18 cellular contexts compared by ENCODE assay signal in genomic region chr2:28644760-28645159, GRCh38.
DNase-seq lines count a peak whose midpoint lies in the region; ATAC-seq and TF ChIP-seq lines count a peak whose summit lies in the region.
"Had no signal": no experiment of that assay in that cellular context is flagged by ENCODE, and none has a peak within 500 bp of the region (broad histone marks: within the 10 kb centered on the region; RNA-seq: fewer than 3 reads in every experiment).

No MANE protein-coding gene starts in this region.

- H3K36me3 ChIP-seq in lower lobe of right lung (no peaks in the 10 kb centered on the region), testis (ENCODE audit: low read depth, missing control alignments) (no peaks in the 10 kb centered on the region)

- H3K4me3 Mint-ChIP-seq in activated CD4-positive, alpha-beta T cell treated with anti-CD3 and anti-CD28 coated beads for 36 hours = no peak overlapping the region
- no peak overlapping the region for H3K4me3 Mint-ChIP-seq in stimulated activated memory B cell treated with anti-CD40 and anti-IgM and Interleukin-4, amounts not matched to agents 10 μg/mL and 1 μg/mL and 100 μg/mL, for 72 hours
- no peak overlapping the region for H3K4me3 Mint-ChIP-seq in activated T-cell treated with anti-CD3 and anti-CD28 coated beads, Interleukin-2, amount 50 U/mL, for 72 hours
- H3K4me3 Mint-ChIP-seq: activated CD8-positive, alpha-beta T cell treated with anti-CD3 and anti-CD28 coated beads for 36 hours; activated T-helper 1 cell treated with anti-CD3 and anti-CD28 coated beads, Interleukin-12 subunit alpha, Interleukin-12 subunit beta, Interleukin-2, Interleukin-4 antibody, amounts not matched to agents 30 ng/mL and 10 ng/mL and 1 ng/mL, durations not matched to agents 14 hours and 24 hours and 36 hours; T-cell had no signal

- H3K4me3 ChIP-seq in coronary artery (no peak overlapping the region), lower lobe of right lung (no peak overlapping the region), testis (no peak overlapping the region)

- H3K27me3 ChIP-seq in lower lobe of right lung (ENCODE audit: low read depth) (no peaks in the 10 kb centered on the region), testis (no peaks in the 10 kb centered on the region)

- peak overlapping the region; percentile 74 to 86 for H3K27ac ChIP-seq in coronary artery
- H3K27ac ChIP-seq in lower lobe of right lung = peak overlapping the region; percentile 51
- peak overlapping the region; percentile 75 for H3K27ac ChIP-seq in testis
- H3K27ac ChIP-seq: VCaP had no signal

- H3K4me1 ChIP-seq in lower lobe of right lung = peaks cover 5% of the 10 kb centered on the region
- peaks cover 46% of the 10 kb centered on the region for H3K4me1 ChIP-seq in testis

- intact Hi-C loops in lower lobe of right lung (cut with DNase I) = no loop called here
- intact Hi-C loops in testis (cut with DNase I; ENCODE audit: low total_unique reads) = no loop called here
- intact Hi-C loops in activated CD4-positive, alpha-beta T cell treated with anti-CD3 and anti-CD28 coated beads for 36 hours (cut with DNase I, micrococcal nuclease) = no loop called here

- DNase-seq in M059J (ENCODE audit: low read depth) = peak; percentile 58
- peak; percentile 71 for DNase-seq in coronary artery (ENCODE audit: low spot score)
- no peak for DNase-seq in lower lobe of right lung
- DNase-seq in testis = no peak
- no peak for DNase-seq in activated CD4-positive, alpha-beta T cell treated with anti-CD3 and anti-CD28 coated beads for 36 hours
- no peak for DNase-seq in activated T-cell treated with anti-CD3 and anti-CD28 coated beads, Interleukin-2, amount 50 U/mL, for 72 hours
- DNase-seq: activated CD8-positive, alpha-beta T cell treated with anti-CD3 and anti-CD28 coated beads for 36 hours; Kasumi-1; NCI-H1694; NCI-H524 treated with DMSO at 0.1 percent for 48 hours; posterior cingulate gyrus; stimulated activated CD4-positive, alpha-beta T cell treated with anti-CD3 and anti-CD28 coated beads, Interleukin-12 subunit alpha, Interleukin-12 subunit beta, amount 100 ng/mL, for 4 hours; stimulated activated naive CD8-positive, alpha-beta T cell treated with anti-CD3 and anti-CD28 coated beads, Interleukin-15, Interleukin-2, amounts not matched to agents 100 U/mL and 50 U/mL, for 24 hours; T-cell had no signal

- H3K9me3 ChIP-seq in lower lobe of right lung (no peaks in the 10 kb centered on the region), testis (no peaks in the 10 kb centered on the region)

- H3K4me1 Mint-ChIP-seq in activated CD4-positive, alpha-beta T cell treated with anti-CD3 and anti-CD28 coated beads for 36 hours = peaks cover 24% of the 10 kb centered on the region
- H3K4me1 Mint-ChIP-seq in stimulated activated memory B cell treated with anti-CD40 and anti-IgM and Interleukin-4, amounts not matched to agents 10 μg/mL and 1 μg/mL and 100 μg/mL, for 72 hours = peaks cover 18% of the 10 kb centered on the region
- H3K4me1 Mint-ChIP-seq in activated T-cell treated with anti-CD3 and anti-CD28 coated beads, Interleukin-2, amount 50 U/mL, for 72 hours (ENCODE audit: low read depth) = peaks cover 30% of the 10 kb centered on the region

- ATAC-seq in lower lobe of right lung (no peak), GM19455 (IDR thresholded peaks at IDR 0.05; ENCODE audit: unreplicated experiment) (no peak)
- no peak for ATAC-seq in activated CD4-positive, alpha-beta T cell treated with anti-CD3 and anti-CD28 coated beads for 36 hours
- no peak for ATAC-seq in stimulated activated memory B cell treated with anti-CD40 and anti-IgM and Interleukin-4, amounts not matched to agents 10 μg/mL and 1 μg/mL and 100 μg/mL, for 72 hours
- no peak for ATAC-seq in activated T-cell treated with anti-CD3 and anti-CD28 coated beads, Interleukin-2, amount 50 U/mL, for 72 hours (replicated peaks in 1 of 2)
- ATAC-seq: activated CD8-positive, alpha-beta T cell treated with anti-CD3 and anti-CD28 coated beads for 36 hours; stimulated activated naive CD8-positive, alpha-beta T cell treated with anti-CD3 and anti-CD28 coated beads, Interleukin-15, Interleukin-2, amounts not matched to agents 100 U/mL and 50 U/mL, for 24 hours; T-cell had no signal

- H3K9me3 Mint-ChIP-seq in activated CD4-positive, alpha-beta T cell treated with anti-CD3 and anti-CD28 coated beads for 36 hours (ENCODE audit: low read depth) = no peaks in the 10 kb centered on the region
- H3K9me3 Mint-ChIP-seq in stimulated activated memory B cell treated with anti-CD40 and anti-IgM and Interleukin-4, amounts not matched to agents 10 μg/mL and 1 μg/mL and 100 μg/mL, for 72 hours = no peaks in the 10 kb centered on the region
- no peaks in the 10 kb centered on the region for H3K9me3 Mint-ChIP-seq in activated T-cell treated with anti-CD3 and anti-CD28 coated beads, Interleukin-2, amount 50 U/mL, for 72 hours
- H3K9me3 Mint-ChIP-seq: activated CD8-positive, alpha-beta T cell treated with anti-CD3 and anti-CD28 coated beads for 36 hours; activated T-helper 1 cell treated with anti-CD3 and anti-CD28 coated beads, Interleukin-12 subunit alpha, Interleukin-12 subunit beta, Interleukin-2, Interleukin-4 antibody, amounts not matched to agents 30 ng/mL and 10 ng/mL and 1 ng/mL, durations not matched to agents 14 hours and 24 hours and 36 hours; T-cell had no signal

- CTCF ChIA-PET in activated CD4-positive, alpha-beta T cell treated with anti-CD3 and anti-CD28 coated beads for 36 hours (lab: Charles Lee) = interaction anchor here (0.6 kb wide), 1 partner anchor 264 kb away, joined by 3 read pairs; no protein-coding TSS in a partner anchor

- no peak for TF ChIP-seq CTCF in coronary artery (IDR thresholded peaks at IDR 0.05)
- TF ChIP-seq CTCF in lower lobe of right lung (IDR thresholded peaks at IDR 0.05) = no peak
- TF ChIP-seq CTCF in testis (IDR thresholded peaks at IDR 0.05) = no peak

- H3K27me3 Mint-ChIP-seq in activated CD4-positive, alpha-beta T cell treated with anti-CD3 and anti-CD28 coated beads for 36 hours = no peaks in the 10 kb centered on the region
- no peaks in the 10 kb centered on the region for H3K27me3 Mint-ChIP-seq in stimulated activated memory B cell treated with anti-CD40 and anti-IgM and Interleukin-4, amounts not matched to agents 10 μg/mL and 1 μg/mL and 100 μg/mL, for 72 hours
- H3K27me3 Mint-ChIP-seq in activated T-cell treated with anti-CD3 and anti-CD28 coated beads, Interleukin-2, amount 50 U/mL, for 72 hours (ENCODE audit: low read depth) = no peaks in the 10 kb centered on the region
- H3K27me3 Mint-ChIP-seq: activated CD8-positive, alpha-beta T cell treated with anti-CD3 and anti-CD28 coated beads for 36 hours; T-cell had no signal

- H3K36me3 Mint-ChIP-seq in activated CD4-positive, alpha-beta T cell treated with anti-CD3 and anti-CD28 coated beads for 36 hours (ENCODE audit: low read depth) = no peaks in the 10 kb centered on the region
- H3K36me3 Mint-ChIP-seq in stimulated activated memory B cell treated with anti-CD40 and anti-IgM and Interleukin-4, amounts not matched to agents 10 μg/mL and 1 μg/mL and 100 μg/mL, for 72 hours = no peaks in the 10 kb centered on the region
- H3K36me3 Mint-ChIP-seq in activated T-cell treated with anti-CD3 and anti-CD28 coated beads, Interleukin-2, amount 50 U/mL, for 72 hours (ENCODE audit: insufficient read depth in 2 of 2) = no peaks in the 10 kb centered on the region
- H3K36me3 Mint-ChIP-seq: T-cell had no signal

- H3K27ac Mint-ChIP-seq in activated CD4-positive, alpha-beta T cell treated with anti-CD3 and anti-CD28 coated beads for 36 hours = no peak overlapping the region
- H3K27ac Mint-ChIP-seq in stimulated activated memory B cell treated with anti-CD40 and anti-IgM and Interleukin-4, amounts not matched to agents 10 μg/mL and 1 μg/mL and 100 μg/mL, for 72 hours = no peak overlapping the region
- no peak overlapping the region for H3K27ac Mint-ChIP-seq in activated T-cell treated with anti-CD3 and anti-CD28 coated beads, Interleukin-2, amount 50 U/mL, for 72 hours
- H3K27ac Mint-ChIP-seq: activated CD8-positive, alpha-beta T cell treated with anti-CD3 and anti-CD28 coated beads for 36 hours; activated T-helper 1 cell treated with anti-CD3 and anti-CD28 coated beads, Interleukin-12 subunit alpha, Interleukin-12 subunit beta, Interleukin-2, Interleukin-4 antibody, amounts not matched to agents 30 ng/mL and 10 ng/mL and 1 ng/mL, durations not matched to agents 14 hours and 24 hours and 36 hours; T-cell had no signal

- POLR2A ChIA-PET in activated CD4-positive, alpha-beta T cell treated with anti-CD3 and anti-CD28 coated beads for 36 hours (lab: Charles Lee) = interaction anchor here (0.6 kb wide), 1 partner anchor 69 kb away, joined by 3 read pairs; no protein-coding TSS in a partner anchor

- TF ChIP-seq POLR2A in testis (IDR thresholded peaks at IDR 0.05) = no peak

- 74 to 75% methylated on average over 7 of the region's 7 CpGs for WGBS in testis, 2 donors

Comparison
In these comparisons a context has a peak if more than half of its experiments do, and no peak if none do; other contexts are left out.
1. DNase-seq: peak in M059J (single experiment) and coronary artery (single experiment); none in lower lobe of right lung (single experiment), testis (single experiment), activated CD4-positive, alpha-beta T cell treated with anti-CD3 and anti-CD28 coated beads for 36 hours (single experiment) and activated T-cell treated with anti-CD3 and anti-CD28 coated beads, Interleukin-2, amount 50 U/mL, for 72 hours (0 of 2).
2. Peak in every context shown above with its lines, with median percentiles within 50 percentile points of each other: H3K27ac ChIP-seq.